Comparison of ENCODE assay signal across 1 cellular context in the genomic region with DNA sequence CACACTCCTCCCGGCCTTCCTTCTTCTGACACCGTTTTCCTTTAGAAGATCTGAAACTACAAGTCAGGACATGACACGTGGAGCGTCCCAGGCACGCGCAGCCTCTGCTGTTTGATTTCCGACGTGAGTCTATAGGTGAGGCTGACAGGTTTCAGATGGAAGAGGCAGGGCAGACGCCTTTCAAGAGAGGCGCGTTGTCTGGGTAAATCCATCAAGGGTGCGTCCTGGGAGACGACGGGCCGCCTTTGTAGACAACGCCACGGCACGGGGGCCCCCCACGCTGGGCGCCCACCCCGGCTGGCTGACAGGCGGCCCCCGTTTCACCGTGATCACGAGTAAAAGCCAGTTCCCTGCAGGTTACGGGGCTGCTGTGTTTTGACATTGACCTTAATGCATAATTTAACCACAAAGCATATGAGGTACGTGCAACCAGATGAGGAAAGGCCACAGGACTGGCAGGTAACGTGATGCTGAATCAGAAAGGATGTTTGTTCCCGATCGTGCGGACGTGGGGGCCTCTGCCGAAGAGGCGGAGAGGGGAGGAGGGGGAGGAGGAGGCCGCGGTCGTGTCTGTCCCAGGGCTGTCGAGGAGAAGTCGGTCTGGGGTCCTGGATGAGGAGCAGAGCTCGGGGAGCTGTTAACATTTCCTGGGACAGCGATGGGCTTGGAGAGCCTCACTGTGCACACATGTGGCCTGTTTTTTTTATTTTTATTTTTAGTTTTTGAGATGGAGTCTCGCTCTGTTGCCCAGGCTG.
TF ChIP-seq lines count a peak whose summit lies in the region.

No MANE protein-coding gene starts in this region.

TF ChIP-seq in H1, 55 proteins besides CTCF, POLR2A, EP300 and RAD21:
- no peak for TF ChIP-seq CEBPB (IDR thresholded peaks at IDR 0.05; ENCODE audit: low read depth, low read length)
- TF ChIP-seq CTBP2 (IDR thresholded peaks at IDR 0.05; ENCODE audit: borderline replicate concordance, insufficient read depth, insufficient read length, low read length), result no peak
- TF ChIP-seq, protein P1, sequence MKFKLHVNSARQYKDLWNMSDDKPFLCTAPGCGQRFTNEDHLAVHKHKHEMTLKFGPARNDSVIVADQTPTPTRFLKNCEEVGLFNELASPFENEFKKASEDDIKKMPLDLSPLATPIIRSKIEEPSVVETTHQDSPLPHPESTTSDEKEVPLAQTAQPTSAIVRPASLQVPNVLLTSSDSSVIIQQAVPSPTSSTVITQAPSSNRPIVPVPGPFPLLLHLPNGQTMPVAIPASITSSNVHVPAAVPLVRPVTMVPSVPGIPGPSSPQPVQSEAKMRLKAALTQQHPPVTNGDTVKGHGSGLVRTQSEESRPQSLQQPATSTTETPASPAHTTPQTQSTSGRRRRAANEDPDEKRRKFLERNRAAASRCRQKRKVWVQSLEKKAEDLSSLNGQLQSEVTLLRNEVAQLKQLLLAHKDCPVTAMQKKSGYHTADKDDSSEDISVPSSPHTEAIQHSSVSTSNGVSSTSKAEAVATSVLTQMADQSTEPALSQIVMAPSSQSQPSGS (IDR thresholded peaks at IDR 0.05; ENCODE audit: low read length), result no peak
TF ChIP-seq in H1: peak in this region for 0.
